Comparison of ENCODE assay signal across 9 cellular contexts in genomic region chr6:136790411-136791295, GRCh38. TPM values are rescaled to one million over a fixed set of nuclear protein-coding genes. Genes with fewer than 3 reads are reported as not detected.
DNase-seq lines count a peak whose midpoint lies in the region; ATAC-seq and TF ChIP-seq lines count a peak whose summit lies in the region.
"Had no signal": no experiment of that assay in that cellular context is flagged by ENCODE, and none has a peak within 500 bp of the region (broad histone marks: within the 10 kb centered on the region; RNA-seq: fewer than 3 reads in every experiment).

No MANE protein-coding gene starts in this region.

- H3K36me3 ChIP-seq in iPS-20b (ENCODE audit: insufficient read depth, low read depth, low read length) (no peaks in the 10 kb centered on the region), subcutaneous abdominal adipose tissue (ENCODE audit: control insufficient read depth in 5 of 5, insufficient read depth in 5 of 5, low read length in 5 of 5) (no peaks in the 10 kb centered on the region)

- H3K9me3 Mint-ChIP-seq in activated CD8-positive, alpha-beta T cell treated with anti-CD3 and anti-CD28 coated beads for 36 hours, result no peaks in the 10 kb centered on the region

- H3K9ac ChIP-seq in iPS-20b (ENCODE audit: low read depth, low read length), result no peak overlapping the region
- H3K9ac ChIP-seq in subcutaneous abdominal adipose tissue (ENCODE audit: low read length in 5 of 5), result peak overlapping the region; percentile 12 to 90 (median 59)

- CTCF ChIA-PET in activated CD8-positive, alpha-beta T cell treated with anti-CD3 and anti-CD28 coated beads for 36 hours (lab: Charles Lee), result interaction anchor here (0.8 to 5.1 kb wide), 4 partner anchors 27 to 207 kb away, joined by 3 to 370 read pairs (median 44); no protein-coding TSS in a partner anchor

- H3K4me1 ChIP-seq in iPS-20b (ENCODE audit: insufficient read depth, low read length) (peaks cover 3% of the 10 kb centered on the region; the same call in 1 of the 2 replicates), subcutaneous abdominal adipose tissue (ENCODE audit: control insufficient read depth in 5 of 5, insufficient read depth in 5 of 5, low read length in 5 of 5) (peaks cover 0 to 48% (median 46%) of the 10 kb centered on the region in 5 donors)

- POLR2A ChIA-PET in activated CD8-positive, alpha-beta T cell treated with anti-CD3 and anti-CD28 coated beads for 36 hours (lab: Charles Lee), result interaction anchor here (2.1 to 2.7 kb wide), 2 partner anchors 27 to 147 kb away, joined by 8 to 14 read pairs; no protein-coding TSS in a partner anchor

- H3K27ac ChIP-seq in iPS-20b (ENCODE audit: low read length), result no peak overlapping the region
- peak overlapping the region; percentile 70 for H3K27ac ChIP-seq in subcutaneous abdominal adipose tissue (ENCODE audit: low read depth, low read length)

- intact Hi-C loops in activated CD8-positive, alpha-beta T cell treated with anti-CD3 and anti-CD28 coated beads for 36 hours (cut with micrococcal nuclease), result no loop called here

- peak overlapping the region; percentile 89 for H3K27ac Mint-ChIP-seq in activated CD8-positive, alpha-beta T cell treated with anti-CD3 and anti-CD28 coated beads for 36 hours

- in situ Hi-C loops in GM13977 (cut with MboI; ENCODE audit: low pct_unique_long_range_greater_than_20kb, low sequenced_read_pairs, unreplicated experiment), result loop anchor here (10.0 kb wide), 1 partner anchor 146 kb away; no protein-coding TSS in a partner anchor

- peaks cover 47% of the 10 kb centered on the region for H3K4me1 Mint-ChIP-seq in activated CD8-positive, alpha-beta T cell treated with anti-CD3 and anti-CD28 coated beads for 36 hours (ENCODE audit: low read depth)

- H3K4me3 ChIP-seq in iPS-20b (ENCODE audit: low read length) (peak overlapping the region; percentile 84), subcutaneous abdominal adipose tissue (ENCODE audit: low read depth in 1 of 5, low read length in 5 of 5) (peak overlapping the region; percentile 76 to 99 (median 98))

- DNase-seq in NCI-H748 (lab: John Stamatoyannopoulos, UW; ENCODE audit: unreplicated experiment) (peak; percentile 26), NCI-H748 treated with DMSO at 0.1 percent for 48 hours (lab: John Stamatoyannopoulos, UW) (no peak), GM13977 (ENCODE audit: low spot score) (no peak), left lobe of liver (ENCODE audit: low spot score) (no peak)
- no peak for DNase-seq in activated CD8-positive, alpha-beta T cell treated with anti-CD3 and anti-CD28 coated beads for 36 hours
- DNase-seq: DND-41 had no signal

- ATAC-seq in activated CD8-positive, alpha-beta T cell treated with anti-CD3 and anti-CD28 coated beads for 36 hours, result no peak
- ATAC-seq in GM21423 (IDR thresholded peaks at IDR 0.05; ENCODE audit: unreplicated experiment), result no peak
- ATAC-seq in left lobe of liver, result no peak

- H3K27me3 Mint-ChIP-seq in activated CD8-positive, alpha-beta T cell treated with anti-CD3 and anti-CD28 coated beads for 36 hours, result no peaks in the 10 kb centered on the region

- no peak for TF ChIP-seq CTCF in activated CD8-positive, alpha-beta T cell treated with anti-CD3 and anti-CD28 coated beads for 36 hours (IDR thresholded peaks at IDR 0.05)
- TF ChIP-seq CTCF in GM13977 (IDR thresholded peaks at IDR 0.05; ENCODE audit: extremely low read depth, insufficient read depth, missing control alignments), result no peak

- H3K9me3 ChIP-seq in iPS-20b (ENCODE audit: insufficient read depth, low read depth, low read length) (no peaks in the 10 kb centered on the region), subcutaneous abdominal adipose tissue (ENCODE audit: control insufficient read depth in 5 of 5, low read length in 5 of 5) (no peaks in the 10 kb centered on the region)

- H3K4me3 Mint-ChIP-seq in activated CD8-positive, alpha-beta T cell treated with anti-CD3 and anti-CD28 coated beads for 36 hours, result peak overlapping the region; percentile 83

- H3K27me3 ChIP-seq in iPS-20b (ENCODE audit: insufficient read depth, low read length), result peaks cover 48% of the 10 kb centered on the region
- no peaks in the 10 kb centered on the region for H3K27me3 ChIP-seq in subcutaneous abdominal adipose tissue (ENCODE audit: control insufficient read depth in 5 of 5, insufficient read depth in 4 of 5, low read length in 5 of 5)

- peaks cover 3% of the 10 kb centered on the region for H3K36me3 Mint-ChIP-seq in activated CD8-positive, alpha-beta T cell treated with anti-CD3 and anti-CD28 coated beads for 36 hours (ENCODE audit: low read depth)

RNA-seq across cellular contexts. Expression of gene MAP3K5, which starts 1.6 kb away (rescaled TPM):
- total RNA-seq in activated CD8-positive, alpha-beta T cell treated with anti-CD3 and anti-CD28 coated beads for 36 hours, result 1 to 10 TPM; 4.4 to 4.6 TPM
- total RNA-seq in left lobe of liver, result 6.3 TPM

RNA-seq across cellular contexts. Expression of gene PEX7, which starts 31.7 kb away (rescaled TPM):
- 1 to 10 TPM; 4.5 to 6.0 TPM for total RNA-seq in activated CD8-positive, alpha-beta T cell treated with anti-CD3 and anti-CD28 coated beads for 36 hours
- total RNA-seq in left lobe of liver, result 5.6 TPM
